In genomic region chr2:223725986-223726970, GRCh38 we compare ENCODE assay signal across 13 cellular contexts.
A peak's percentile ranks its signal among the peaks of the same experiment; 100 is the strongest.
DNase-seq lines count a peak whose midpoint lies in the region; ATAC-seq and TF ChIP-seq lines count a peak whose summit lies in the region.
"Had no signal": no experiment of that assay in that cellular context is flagged by ENCODE, and none has a peak within 500 bp of the region (broad histone marks: within the 10 kb centered on the region; RNA-seq: fewer than 3 reads in every experiment).

No MANE protein-coding gene starts in this region.

- no peak for DNase-seq in Calu3
- peak; percentile 72 for DNase-seq in SHP77 treated with DMSO at 0.1 percent for 48 hours (lab: John Stamatoyannopoulos, UW)
- no peak for DNase-seq in esophagus squamous epithelium (lab: John Stamatoyannopoulos, UW)
- peak in 1 of 2 donors; percentile 40 for DNase-seq in trophoblast cell
- no peak for DNase-seq in mesenteric fat pad (ENCODE audit: low spot score)
- DNase-seq in NCI-H2196 (lab: John Stamatoyannopoulos, UW; ENCODE audit: unreplicated experiment), result no peak
- DNase-seq: activated CD4-positive, alpha-beta T cell treated with anti-CD3 and anti-CD28 coated beads for 1 hour; activated effector memory CD4-positive, alpha-beta T cell treated with Interleukin-2 at 50 U/mL for 16 hours; NCI-H510A; stimulated activated naive B cell treated with anti-CD40 and anti-IgM and Interleukin-4, amounts not matched to agents 10 μg/mL and 1 μg/mL and 100 μg/mL, for 72 hours had no signal

- H3K9me3 ChIP-seq in esophagus squamous epithelium (no peaks in the 10 kb centered on the region), trophoblast cell (ENCODE audit: insufficient read depth, low read depth, low read length) (no peaks in the 10 kb centered on the region)
- H3K9me3 ChIP-seq: BLaER1 had no signal

- H3K4me1 Mint-ChIP-seq in Calu3 (ENCODE audit: low read depth, unreplicated experiment), result peaks cover 60% of the 10 kb centered on the region

- H3K27me3 Mint-ChIP-seq in Calu3 (ENCODE audit: unreplicated experiment), result no peaks in the 10 kb centered on the region

- no peak overlapping the region for H3K9ac ChIP-seq in trophoblast cell (ENCODE audit: low read length)
- H3K9ac ChIP-seq: BLaER1 had no signal

- no TSS peak for BruUV-seq in Calu3 (replicated peaks; lab: Mats Ljungman, UMichigan)

- H3K27me3 ChIP-seq in esophagus squamous epithelium (no peaks in the 10 kb centered on the region), trophoblast cell (ENCODE audit: insufficient read depth, low read length) (no peaks in the 10 kb centered on the region)
- H3K27me3 ChIP-seq: BLaER1 had no signal

- peak overlapping the region; percentile 33 for H2BK12ac ChIP-seq in trophoblast cell (ENCODE audit: low read length)

- H2AFZ ChIP-seq in trophoblast cell (ENCODE audit: insufficient read depth, low read length, poor library complexity), result no peak overlapping the region

- peak overlapping the region; percentile 76 for H3K27ac Mint-ChIP-seq in Calu3 (ENCODE audit: unreplicated experiment)
- H3K27ac Mint-ChIP-seq: stimulated activated naive B cell treated with anti-CD40 and anti-IgM and Interleukin-4, amounts not matched to agents 10 μg/mL and 1 μg/mL and 100 μg/mL, for 72 hours had no signal

- ATAC-seq in HG03432 (IDR thresholded peaks at IDR 0.05; ENCODE audit: unreplicated experiment) (no peak), GM21367 (IDR thresholded peaks at IDR 0.05; ENCODE audit: unreplicated experiment) (no peak)
- ATAC-seq: stimulated activated naive B cell treated with anti-CD40 and anti-IgM and Interleukin-4, amounts not matched to agents 10 μg/mL and 1 μg/mL and 100 μg/mL, for 72 hours had no signal

- WGBS in esophagus squamous epithelium, 2 donors, result 87 to 90% methylated on average over 6 of the region's 8 CpGs
- WGBS in trophoblast cell (ENCODE audit: extremely low coverage, insufficient coverage, insufficient read length), result no CpG with 5 or more reads among the region's 8 CpGs

- no peak overlapping the region for H3K23ac ChIP-seq in trophoblast cell (ENCODE audit: low read length)

- H3K36me3 Mint-ChIP-seq in Calu3 (ENCODE audit: insufficient read depth, unreplicated experiment), result peaks cover 8% of the 10 kb centered on the region

- H3K79me2 ChIP-seq in trophoblast cell (ENCODE audit: control insufficient read depth, insufficient read depth, low read length, poor library complexity), result no peaks in the 10 kb centered on the region

- peaks cover 7% of the 10 kb centered on the region for H3K79me1 ChIP-seq in trophoblast cell (ENCODE audit: low read length)

- H3K14ac ChIP-seq in trophoblast cell (ENCODE audit: low read length), result no peak overlapping the region

- H3K4me1 ChIP-seq in esophagus squamous epithelium (peaks cover 0 to 37% (median 4%) of the 10 kb centered on the region in 3 donors), trophoblast cell (ENCODE audit: control insufficient read depth in 1 of 2, insufficient read depth in 2 of 2, low read length in 2 of 2) (peaks cover 5 to 7% of the 10 kb centered on the region in 2 experiments)

- H3K4me2 ChIP-seq in trophoblast cell (ENCODE audit: low read length), result no peak overlapping the region
- H3K4me2 ChIP-seq: BLaER1 had no signal

- H3K36me3 ChIP-seq in esophagus squamous epithelium (no peaks in the 10 kb centered on the region), trophoblast cell (ENCODE audit: control insufficient read depth in 1 of 2, insufficient read depth in 2 of 2, low read length in 2 of 2) (no peaks in the 10 kb centered on the region)
- H3K36me3 ChIP-seq: BLaER1 had no signal

- CTCF ChIA-PET in Calu3 (lab: Charles Lee), result interaction anchor here (0.7 to 3.6 kb wide), 5 partner anchors 32 to 265 kb away, joined by 3 to 15 read pairs (median 4); no protein-coding TSS in a partner anchor

- no peak overlapping the region for H3K4me3 Mint-ChIP-seq in Calu3 (ENCODE audit: low read depth, unreplicated experiment)
- H3K4me3 Mint-ChIP-seq: stimulated activated naive B cell treated with anti-CD40 and anti-IgM and Interleukin-4, amounts not matched to agents 10 μg/mL and 1 μg/mL and 100 μg/mL, for 72 hours had no signal

- peaks cover 2% of the 10 kb centered on the region for H3K9me3 Mint-ChIP-seq in Calu3 (ENCODE audit: low read depth, unreplicated experiment)
- H3K9me3 Mint-ChIP-seq: stimulated activated naive B cell treated with anti-CD40 and anti-IgM and Interleukin-4, amounts not matched to agents 10 μg/mL and 1 μg/mL and 100 μg/mL, for 72 hours had no signal

- intact Hi-C loops in Calu3 (cut with micrococcal nuclease; ENCODE audit: unreplicated experiment), result loop anchor here (1.0 to 2.0 kb wide), 2 partner anchors 27 to 71 kb away; no protein-coding TSS in a partner anchor
- intact Hi-C loops in esophagus squamous epithelium (cut with DNase I), result no loop called here

- TF ChIP-seq CTCF in Calu3 (IDR thresholded peaks at IDR 0.05; ENCODE audit: unreplicated experiment) (no peak), esophagus squamous epithelium (IDR thresholded peaks at IDR 0.05) (no peak)

- TF ChIP-seq POLR2A in esophagus squamous epithelium (IDR thresholded peaks at IDR 0.05), result no peak

- H3K18ac ChIP-seq in trophoblast cell (ENCODE audit: low read length), result no peak overlapping the region

- peak overlapping the region; percentile 54 for H2BK120ac ChIP-seq in trophoblast cell (ENCODE audit: insufficient read depth, low read length, poor library complexity)

- no peak overlapping the region for H3K4me3 ChIP-seq in esophagus squamous epithelium
- no peak overlapping the region for H3K4me3 ChIP-seq in trophoblast cell (ENCODE audit: low read depth, low read length)
- H3K4me3 ChIP-seq: BLaER1 had no signal

- no peak overlapping the region for H4K12ac ChIP-seq in trophoblast cell (ENCODE audit: low read depth, low read length)

- peak overlapping the region; percentile 25 for H2BK5ac ChIP-seq in trophoblast cell (ENCODE audit: low read depth, low read length, poor library complexity)

- H3K27ac ChIP-seq in esophagus squamous epithelium (peak overlapping the region; percentile 12 to 66 (median 60)), trophoblast cell (ENCODE audit: low read depth, low read length) (peak overlapping the region; percentile 50)
- H3K27ac ChIP-seq: BLaER1 had no signal

- H3K4ac ChIP-seq in trophoblast cell (ENCODE audit: low read depth, low read length), result no peak overlapping the region

- no peak overlapping the region for H2AK5ac ChIP-seq in trophoblast cell (ENCODE audit: low read length)

- peak overlapping the region; percentile 65 for H4K8ac ChIP-seq in trophoblast cell (ENCODE audit: low read depth, low read length)

- peak overlapping the region; percentile 67 for H4K91ac ChIP-seq in trophoblast cell (ENCODE audit: low read depth, low read length)
